In the genomic region with DNA sequence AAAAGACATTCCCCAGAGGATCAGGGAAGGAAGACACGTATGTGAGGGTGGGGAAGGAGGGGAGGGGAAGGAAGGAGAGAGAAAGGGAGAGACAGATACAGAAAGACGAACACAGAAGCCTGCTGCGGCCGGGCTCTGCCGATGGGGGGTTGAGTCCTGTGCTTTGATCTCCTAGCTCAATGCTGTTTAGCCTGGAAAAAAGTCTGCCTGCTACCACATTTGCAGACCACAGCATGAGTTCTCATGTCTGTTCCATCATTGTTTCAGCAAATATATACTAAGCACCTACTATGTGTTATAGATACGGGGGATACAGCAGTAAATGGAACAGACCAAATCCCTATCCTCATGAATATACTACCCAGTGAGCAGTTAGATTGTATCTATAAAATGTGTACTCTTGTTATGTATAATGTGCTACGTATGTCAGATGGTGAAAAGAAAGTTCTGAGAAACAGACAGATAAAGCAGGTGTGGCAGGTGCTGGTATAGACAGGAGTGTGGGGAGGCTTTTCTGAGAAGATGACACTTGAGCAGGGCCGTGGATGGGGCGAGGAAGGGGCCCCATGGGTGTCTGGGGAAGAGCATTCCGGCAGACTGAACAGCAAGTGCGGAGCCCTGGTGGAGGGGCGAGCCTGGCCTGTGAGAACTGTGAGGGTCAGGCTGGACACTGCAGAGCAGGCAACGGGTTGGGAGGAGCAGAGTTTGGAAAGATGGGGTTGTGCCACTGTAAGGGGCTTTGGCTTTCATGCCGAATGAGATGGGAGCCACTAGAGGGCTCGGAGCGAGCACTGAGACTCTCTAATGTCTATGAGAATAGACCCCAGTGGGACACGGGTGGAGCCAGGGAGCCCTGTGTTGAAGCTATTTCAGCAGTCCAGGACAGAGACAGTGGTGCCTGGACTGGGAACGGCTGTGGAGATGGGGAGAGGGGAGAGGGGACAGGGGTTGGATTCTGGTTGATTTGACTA, we compare ENCODE assay signal across 23 cellular contexts. TPM values are rescaled to one million over a fixed set of nuclear protein-coding genes. Genes with fewer than 3 reads are reported as not detected.
A peak's percentile ranks its signal among the peaks of the same experiment; 100 is the strongest.
DNase-seq lines count a peak whose midpoint lies in the region; ATAC-seq and TF ChIP-seq lines count a peak whose summit lies in the region.
"Had no signal": no experiment of that assay in that cellular context is flagged by ENCODE, and none has a peak within 500 bp of the region (broad histone marks: within the 10 kb centered on the region; RNA-seq: fewer than 3 reads in every experiment).

No MANE protein-coding gene starts in this region.

- no peak for DNase-seq in activated CD8-positive, alpha-beta T cell treated with anti-CD3 and anti-CD28 coated beads for 36 hours
- DNase-seq in activated CD8-positive, alpha-beta T cell treated with anti-CD3 and anti-CD28 coated beads, Interleukin-2, amount 10 ng/mL, durations not matched to agents 7 days and 5 days = no peak
- DNase-seq in endodermal cell (no peak), mesothelial cell of epicardium (ENCODE audit: low spot score in 2 of 2, unreplicated experiment in 2 of 2) (no peak), right atrium auricular region (ENCODE audit: low spot score) (no peak), GDM1 (lab: John Stamatoyannopoulos, UW) (no peak)
- DNase-seq: activated CD4-positive, alpha-beta T cell treated with anti-CD3 and anti-CD28 coated beads, Interleukin-2, amount 50 U/mL, for 4 hours; activated naive CD4-positive, alpha-beta T cell treated with anti-CD3 and anti-CD28 coated beads, Interleukin-2, amount 50 U/mL, for 16 hours; CD4-positive, alpha-beta memory T cell; cerebellar nuclear complex; effector CD8-positive, alpha-beta T cell; GOT3; KG1; left cardiac atrium; natural killer cell; NCI-H1930; NCI-H345 had no signal

- H3K27ac ChIP-seq in endodermal cell (ENCODE audit: low read depth, low read length) (no peak overlapping the region), temporal lobe (ENCODE audit: low read depth, low read length) (peak overlapping the region; percentile 50), right atrium auricular region (no peak overlapping the region)
- H3K27ac ChIP-seq: ascending aorta, thoracic aorta had no signal

- no peaks in the 10 kb centered on the region for H3K79me2 ChIP-seq in Loucy (ENCODE audit: insufficient read depth, low read length)

- H3F3A ChIP-seq in Loucy (ENCODE audit: low read depth) = no peaks in the 10 kb centered on the region

- H3K27me3 ChIP-seq in Loucy (ENCODE audit: insufficient read depth, low read length, poor library complexity, severe bottlenecking) = no peaks in the 10 kb centered on the region
- H3K27me3 ChIP-seq in endodermal cell (ENCODE audit: control insufficient read depth, insufficient read depth, low read length, poor library complexity, severe bottlenecking) = no peaks in the 10 kb centered on the region
- no peaks in the 10 kb centered on the region for H3K27me3 ChIP-seq in right atrium auricular region
- H3K27me3 ChIP-seq: ascending aorta had no signal

- peaks cover 20% of the 10 kb centered on the region for H3K9me3 Mint-ChIP-seq in activated CD8-positive, alpha-beta T cell treated with anti-CD3 and anti-CD28 coated beads for 36 hours
- peaks cover 17% of the 10 kb centered on the region for H3K9me3 Mint-ChIP-seq in activated CD8-positive, alpha-beta T cell treated with anti-CD3 and anti-CD28 coated beads, Interleukin-2, amount 10 ng/mL, durations not matched to agents 7 days and 5 days (ENCODE audit: insufficient read depth)
- no peaks in the 10 kb centered on the region for H3K9me3 Mint-ChIP-seq in endodermal cell
- H3K9me3 Mint-ChIP-seq in mesothelial cell of epicardium = no peaks in the 10 kb centered on the region

- no peaks in the 10 kb centered on the region for H3K9me3 ChIP-seq in Loucy (ENCODE audit: insufficient read depth, low read depth, low read length)
- H3K9me3 ChIP-seq in endodermal cell (ENCODE audit: control insufficient read depth, low read length) = peaks cover 6% of the 10 kb centered on the region
- H3K9me3 ChIP-seq in right atrium auricular region = no peaks in the 10 kb centered on the region
- H3K9me3 ChIP-seq: ascending aorta, thoracic aorta had no signal

- no peak overlapping the region for H3K27ac Mint-ChIP-seq in activated CD8-positive, alpha-beta T cell treated with anti-CD3 and anti-CD28 coated beads for 36 hours
- no peak overlapping the region for H3K27ac Mint-ChIP-seq in activated CD8-positive, alpha-beta T cell treated with anti-CD3 and anti-CD28 coated beads, Interleukin-2, amount 10 ng/mL, durations not matched to agents 7 days and 5 days
- H3K27ac Mint-ChIP-seq in endodermal cell = no peak overlapping the region
- H3K27ac Mint-ChIP-seq in mesothelial cell of epicardium = no peak overlapping the region
- H3K27ac Mint-ChIP-seq: CD4-positive, alpha-beta memory T cell; natural killer cell; progenitor cell of endocrine pancreas; stimulated activated memory B cell treated with anti-CD40 and anti-IgM and Interleukin-4, amounts not matched to agents 10 μg/mL and 1 μg/mL and 100 μg/mL, for 72 hours had no signal

- H3K27me3 Mint-ChIP-seq in activated CD8-positive, alpha-beta T cell treated with anti-CD3 and anti-CD28 coated beads for 36 hours = no peaks in the 10 kb centered on the region
- H3K27me3 Mint-ChIP-seq in activated CD8-positive, alpha-beta T cell treated with anti-CD3 and anti-CD28 coated beads, Interleukin-2, amount 10 ng/mL, durations not matched to agents 7 days and 5 days (ENCODE audit: low read depth) = no peaks in the 10 kb centered on the region
- H3K27me3 Mint-ChIP-seq in endodermal cell (ENCODE audit: insufficient read depth) (no peaks in the 10 kb centered on the region), mesothelial cell of epicardium (ENCODE audit: low read depth) (no peaks in the 10 kb centered on the region)
- H3K27me3 Mint-ChIP-seq: CD4-positive, alpha-beta memory T cell; progenitor cell of endocrine pancreas; stimulated activated memory B cell treated with anti-CD40 and anti-IgM and Interleukin-4, amounts not matched to agents 10 μg/mL and 1 μg/mL and 100 μg/mL, for 72 hours had no signal

- intact Hi-C loops in activated CD8-positive, alpha-beta T cell treated with anti-CD3 and anti-CD28 coated beads for 36 hours (cut with micrococcal nuclease) = no loop called here

- H3K4me1 Mint-ChIP-seq in activated CD8-positive, alpha-beta T cell treated with anti-CD3 and anti-CD28 coated beads for 36 hours (ENCODE audit: low read depth) = peaks cover 10% of the 10 kb centered on the region
- H3K4me1 Mint-ChIP-seq in activated CD8-positive, alpha-beta T cell treated with anti-CD3 and anti-CD28 coated beads, Interleukin-2, amount 10 ng/mL, durations not matched to agents 7 days and 5 days (ENCODE audit: low read depth) = peaks cover 4% of the 10 kb centered on the region
- H3K4me1 Mint-ChIP-seq in endodermal cell (peaks cover 6% of the 10 kb centered on the region), mesothelial cell of epicardium (peaks cover 8% of the 10 kb centered on the region)
- H3K4me1 Mint-ChIP-seq: natural killer cell; stimulated activated memory B cell treated with anti-CD40 and anti-IgM and Interleukin-4, amounts not matched to agents 10 μg/mL and 1 μg/mL and 100 μg/mL, for 72 hours had no signal

- CTCF ChIA-PET in activated CD8-positive, alpha-beta T cell treated with anti-CD3 and anti-CD28 coated beads for 36 hours (lab: Charles Lee) = no interaction called here
- CTCF ChIA-PET in activated CD8-positive, alpha-beta T cell treated with anti-CD3 and anti-CD28 coated beads, Interleukin-2, amount 10 ng/mL, durations not matched to agents 7 days and 5 days (lab: Charles Lee) = no interaction called here

- H3K4me1 ChIP-seq in Loucy (ENCODE audit: insufficient read depth, low read length, poor library complexity, severe bottlenecking) (peaks cover 34% of the 10 kb centered on the region), endodermal cell (ENCODE audit: control insufficient read depth, insufficient read depth, low read length) (no peaks in the 10 kb centered on the region), right atrium auricular region (no peaks in the 10 kb centered on the region)
- H3K4me1 ChIP-seq: ascending aorta had no signal

- H3K9ac ChIP-seq in Loucy (ENCODE audit: low read depth, low read length, poor library complexity, severe bottlenecking) (peak overlapping the region; percentile 56), endodermal cell (ENCODE audit: extremely low read depth, low read length, poor library complexity, severe bottlenecking) (no peak overlapping the region)

- no peak overlapping the region for H3K4me3 Mint-ChIP-seq in activated CD8-positive, alpha-beta T cell treated with anti-CD3 and anti-CD28 coated beads for 36 hours
- H3K4me3 Mint-ChIP-seq in activated CD8-positive, alpha-beta T cell treated with anti-CD3 and anti-CD28 coated beads, Interleukin-2, amount 10 ng/mL, durations not matched to agents 7 days and 5 days = no peak overlapping the region
- H3K4me3 Mint-ChIP-seq in endodermal cell (no peak overlapping the region), mesothelial cell of epicardium (no peak overlapping the region)
- H3K4me3 Mint-ChIP-seq: natural killer cell; stimulated activated memory B cell treated with anti-CD40 and anti-IgM and Interleukin-4, amounts not matched to agents 10 μg/mL and 1 μg/mL and 100 μg/mL, for 72 hours had no signal

- peaks cover 12% of the 10 kb centered on the region; the same call in 1 of the 2 replicates for H3K36me3 ChIP-seq in Loucy (ENCODE audit: insufficient read depth, low read length)
- H3K36me3 ChIP-seq in endodermal cell (ENCODE audit: control insufficient read depth, insufficient read depth, low read length) = no peaks in the 10 kb centered on the region
- H3K36me3 ChIP-seq in right atrium auricular region = peaks cover 36% of the 10 kb centered on the region

- no peaks in the 10 kb centered on the region for H3K9me2 ChIP-seq in Loucy (replicated peaks; ENCODE audit: low read depth, low read length)

- peaks cover 35% of the 10 kb centered on the region for H3K36me3 Mint-ChIP-seq in activated CD8-positive, alpha-beta T cell treated with anti-CD3 and anti-CD28 coated beads for 36 hours (ENCODE audit: low read depth)
- peaks cover 39% of the 10 kb centered on the region for H3K36me3 Mint-ChIP-seq in activated CD8-positive, alpha-beta T cell treated with anti-CD3 and anti-CD28 coated beads, Interleukin-2, amount 10 ng/mL, durations not matched to agents 7 days and 5 days (ENCODE audit: low read depth)
- H3K36me3 Mint-ChIP-seq in endodermal cell (ENCODE audit: low read depth) (peaks cover 8% of the 10 kb centered on the region), mesothelial cell of epicardium (peaks cover 4% of the 10 kb centered on the region)

- TF ChIP-seq CTCF in activated CD8-positive, alpha-beta T cell treated with anti-CD3 and anti-CD28 coated beads for 36 hours (IDR thresholded peaks at IDR 0.05) = no peak
- TF ChIP-seq CTCF in Loucy (conservative IDR thresholded peaks at IDR 0.05; ENCODE audit: low read length) (peak; percentile 27; the same call in 1 of the 2 replicates), endodermal cell (conservative IDR thresholded peaks at IDR 0.05) (peak; percentile 68), mesothelial cell of epicardium (IDR thresholded peaks at IDR 0.05; ENCODE audit: unreplicated experiment) (no peak), right atrium auricular region (IDR thresholded peaks at IDR 0.05) (no peak)

- ATAC-seq in activated CD8-positive, alpha-beta T cell treated with anti-CD3 and anti-CD28 coated beads for 36 hours = peak; percentile 31
- no peak for ATAC-seq in activated CD8-positive, alpha-beta T cell treated with anti-CD3 and anti-CD28 coated beads, Interleukin-2, amount 10 ng/mL, durations not matched to agents 7 days and 5 days
- ATAC-seq: left cardiac atrium; natural killer cell; stimulated activated memory B cell treated with anti-CD40 and anti-IgM and Interleukin-4, amounts not matched to agents 10 μg/mL and 1 μg/mL and 100 μg/mL, for 72 hours had no signal

- no peaks in the 10 kb centered on the region for H4K20me1 ChIP-seq in Loucy (ENCODE audit: insufficient read depth, low read length, poor library complexity, severe bottlenecking)

- POLR2A ChIA-PET in activated CD8-positive, alpha-beta T cell treated with anti-CD3 and anti-CD28 coated beads for 36 hours (lab: Charles Lee) = no interaction called here
- POLR2A ChIA-PET in activated CD8-positive, alpha-beta T cell treated with anti-CD3 and anti-CD28 coated beads, Interleukin-2, amount 10 ng/mL, durations not matched to agents 7 days and 5 days (lab: Charles Lee) = no interaction called here

- H3K4me3 ChIP-seq in Loucy (ENCODE audit: low read length, poor library complexity, severe bottlenecking) (no peak overlapping the region), endodermal cell (ENCODE audit: low read length) (no peak overlapping the region), right atrium auricular region (no peak overlapping the region)
- H3K4me3 ChIP-seq: ascending aorta, thoracic aorta had no signal

- H2AFZ ChIP-seq in Loucy (ENCODE audit: low read length) = no peak overlapping the region

- WGBS in endodermal cell (ENCODE audit: insufficient coverage in 1 of 2, insufficient read length in 1 of 2), 2 experiments = 92 to 95% methylated on average over 9 to 18 of the region's 18 CpGs

- peak overlapping the region; percentile 27 for H3K4me2 ChIP-seq in Loucy (ENCODE audit: low read depth, low read length, poor library complexity, severe bottlenecking)

RNA-seq across cellular contexts. Expression of a gene that starts 34.1 kb away (rescaled TPM):
- under 1 TPM in 1 of 2 experiments, not detected in 1; 0.18 TPM for total RNA-seq in activated CD8-positive, alpha-beta T cell treated with anti-CD3 and anti-CD28 coated beads for 36 hours
- total RNA-seq in activated CD8-positive, alpha-beta T cell treated with anti-CD3 and anti-CD28 coated beads, Interleukin-2, amount 10 ng/mL, durations not matched to agents 7 days and 5 days = under 1 TPM; 0.13 to 0.21 TPM
- total RNA-seq in endodermal cell (1 to 10 TPM; 3.3 to 5.8 TPM), temporal lobe (3.0 TPM), mesothelial cell of epicardium (5.4 to 7.4 TPM (median 7.3 TPM) in 3 replicates), right atrium auricular region (10 to 100 TPM in 1 of 2 donors, 1 to 10 TPM in 1; 9.1 to 11.0 TPM)
- 1.2 TPM for polyA plus RNA-seq in endodermal cell (2013, experiment 1 of 2)
- 1.3 TPM for polyA plus RNA-seq in endodermal cell (2013, experiment 2 of 2)
- polyA plus RNA-seq: CD4-positive, alpha-beta memory T cell had no signal

Comparison
In these comparisons a context has a peak if more than half of its experiments do, and no peak if none do; other contexts are left out.
1. CTCF ChIP-seq: peak in Loucy (single experiment) and endodermal cell (single experiment); none in activated CD8-positive, alpha-beta T cell treated with anti-CD3 and anti-CD28 coated beads for 36 hours (single experiment), mesothelial cell of epicardium (single experiment) and right atrium auricular region (0 of 2).